ENCODE assay signal across 1 cellular context in the genomic region with DNA sequence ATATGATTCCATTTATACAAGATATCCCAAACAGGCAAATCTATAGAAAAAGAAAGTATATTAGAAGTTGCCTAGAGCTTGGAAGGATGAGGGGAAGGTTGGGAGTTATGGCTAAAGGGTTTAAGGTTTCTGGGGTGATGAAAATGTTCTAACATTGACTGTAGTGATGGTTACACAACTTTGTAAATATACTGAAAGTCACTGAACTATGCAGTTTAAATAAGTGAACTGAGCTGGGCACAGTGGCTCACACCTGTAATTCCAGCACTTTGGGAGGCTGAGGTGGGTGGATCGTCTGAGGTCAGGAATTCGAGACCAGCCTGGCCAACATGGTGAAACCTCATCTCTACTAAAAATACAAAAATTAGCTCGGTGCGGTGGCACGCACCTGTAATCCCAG.
TF ChIP-seq lines count a peak whose summit lies in the region.

No MANE protein-coding gene starts in this region.

TF ChIP-seq in HepG2, 621 proteins besides CTCF, POLR2A, EP300 and RAD21 (continued from another document):
- TF ChIP-seq, protein P1, sequence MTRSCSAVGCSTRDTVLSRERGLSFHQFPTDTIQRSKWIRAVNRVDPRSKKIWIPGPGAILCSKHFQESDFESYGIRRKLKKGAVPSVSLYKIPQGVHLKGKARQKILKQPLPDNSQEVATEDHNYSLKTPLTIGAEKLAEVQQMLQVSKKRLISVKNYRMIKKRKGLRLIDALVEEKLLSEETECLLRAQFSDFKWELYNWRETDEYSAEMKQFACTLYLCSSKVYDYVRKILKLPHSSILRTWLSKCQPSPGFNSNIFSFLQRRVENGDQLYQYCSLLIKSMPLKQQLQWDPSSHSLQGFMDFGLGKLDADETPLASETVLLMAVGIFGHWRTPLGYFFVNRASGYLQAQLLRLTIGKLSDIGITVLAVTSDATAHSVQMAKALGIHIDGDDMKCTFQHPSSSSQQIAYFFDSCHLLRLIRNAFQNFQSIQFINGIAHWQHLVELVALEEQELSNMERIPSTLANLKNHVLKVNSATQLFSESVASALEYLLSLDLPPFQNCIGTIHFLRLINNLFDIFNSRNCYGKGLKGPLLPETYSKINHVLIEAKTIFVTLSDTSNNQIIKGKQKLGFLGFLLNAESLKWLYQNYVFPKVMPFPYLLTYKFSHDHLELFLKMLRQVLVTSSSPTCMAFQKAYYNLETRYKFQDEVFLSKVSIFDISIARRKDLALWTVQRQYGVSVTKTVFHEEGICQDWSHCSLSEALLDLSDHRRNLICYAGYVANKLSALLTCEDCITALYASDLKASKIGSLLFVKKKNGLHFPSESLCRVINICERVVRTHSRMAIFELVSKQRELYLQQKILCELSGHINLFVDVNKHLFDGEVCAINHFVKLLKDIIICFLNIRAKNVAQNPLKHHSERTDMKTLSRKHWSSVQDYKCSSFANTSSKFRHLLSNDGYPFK (CRISPR knock-in tag; IDR thresholded peaks at IDR 0.05; ENCODE audit: borderline replicate concordance) = no peak
- TF ChIP-seq BORCS8-MEF2B (CRISPR knock-in tag; IDR thresholded peaks at IDR 0.05) (no peak), MYC (CRISPR knock-in tag; IDR thresholded peaks at IDR 0.05; ENCODE audit: borderline replicate concordance) (no peak), ZNF20 (CRISPR knock-in tag; IDR thresholded peaks at IDR 0.05) (no peak)
- TF ChIP-seq, protein P2, sequence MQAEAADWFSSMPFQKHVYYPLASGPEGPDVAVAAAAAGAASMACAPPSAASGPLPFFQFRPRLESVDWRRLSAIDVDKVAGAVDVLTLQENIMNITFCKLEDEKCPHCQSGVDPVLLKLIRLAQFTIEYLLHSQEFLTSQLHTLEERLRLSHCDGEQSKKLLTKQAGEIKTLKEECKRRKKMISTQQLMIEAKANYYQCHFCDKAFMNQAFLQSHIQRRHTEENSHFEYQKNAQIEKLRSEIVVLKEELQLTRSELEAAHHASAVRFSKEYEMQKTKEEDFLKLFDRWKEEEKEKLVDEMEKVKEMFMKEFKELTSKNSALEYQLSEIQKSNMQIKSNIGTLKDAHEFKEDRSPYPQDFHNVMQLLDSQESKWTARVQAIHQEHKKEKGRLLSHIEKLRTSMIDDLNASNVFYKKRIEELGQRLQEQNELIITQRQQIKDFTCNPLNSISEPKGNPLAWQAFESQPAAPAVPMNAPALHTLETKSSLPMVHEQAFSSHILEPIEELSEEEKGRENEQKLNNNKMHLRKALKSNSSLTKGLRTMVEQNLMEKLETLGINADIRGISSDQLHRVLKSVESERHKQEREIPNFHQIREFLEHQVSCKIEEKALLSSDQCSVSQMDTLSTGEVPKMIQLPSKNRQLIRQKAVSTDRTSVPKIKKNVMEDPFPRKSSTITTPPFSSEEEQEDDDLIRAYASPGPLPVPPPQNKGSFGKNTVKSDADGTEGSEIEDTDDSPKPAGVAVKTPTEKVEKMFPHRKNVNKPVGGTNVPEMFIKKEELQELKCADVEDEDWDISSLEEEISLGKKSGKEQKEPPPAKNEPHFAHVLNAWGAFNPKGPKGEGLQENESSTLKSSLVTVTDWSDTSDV (CRISPR knock-in tag; IDR thresholded peaks at IDR 0.05) = no peak
